Comparison of ENCODE assay signal across 24 cellular contexts in the genomic region with DNA sequence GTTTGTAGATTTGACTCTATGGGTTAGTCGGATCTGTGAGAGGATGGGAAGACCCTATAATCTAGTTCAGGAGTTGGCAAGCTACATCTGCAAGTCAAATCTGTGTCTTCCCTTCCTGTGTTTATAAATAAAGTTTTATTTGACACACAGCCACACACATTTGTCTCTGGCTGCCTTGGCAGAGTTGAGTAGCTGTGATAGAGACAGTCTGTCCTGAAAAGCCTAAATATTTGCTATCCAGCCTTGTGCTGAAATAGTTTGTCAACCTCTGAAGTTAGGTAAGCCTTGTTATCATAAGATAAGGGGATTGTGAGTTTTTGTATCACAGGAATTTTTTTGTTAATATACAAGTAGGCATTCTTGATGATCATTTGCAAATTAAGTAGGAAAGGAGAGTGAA.
DNase-seq lines count a peak whose midpoint lies in the region; FAIRE-seq and TF ChIP-seq lines count a peak whose summit lies in the region.
"Had no signal": no experiment of that assay in that cellular context is flagged by ENCODE, and none has a peak within 500 bp of the region (broad histone marks: within the 10 kb centered on the region; RNA-seq: fewer than 3 reads in every experiment).

No MANE protein-coding gene starts in this region.

- H3K36me3 ChIP-seq in hepatocyte (replicated peaks; ENCODE audit: insufficient read depth, low read depth) (no peaks in the 10 kb centered on the region), rectal smooth muscle tissue (ENCODE audit: control insufficient read depth, insufficient read depth, low read length) (no peaks in the 10 kb centered on the region)
- H3K36me3 ChIP-seq: BLaER1 treated with 17β-estradiol and CSF1 and Interleukin-3, amounts not matched to agents 10 nM and 100 nM; esophagus squamous epithelium had no signal

- H3K79me2 ChIP-seq in hepatocyte: peaks cover 23% of the 10 kb centered on the region

- no peaks in the 10 kb centered on the region for H3K9me3 ChIP-seq in hepatocyte (ENCODE audit: low read depth)
- H3K9me3 ChIP-seq: BLaER1 treated with 17β-estradiol and CSF1 and Interleukin-3, amounts not matched to agents 10 nM and 100 nM; esophagus squamous epithelium had no signal

- peak; percentile 80 for FAIRE-seq in D721Med (lab: Jason Lieb, UNC)
- FAIRE-seq: endometrium had no signal

- TF ChIP-seq CTCF in D721Med (IDR thresholded peaks at IDR 0.05; ENCODE audit: insufficient read depth, missing control alignments) (no peak), hepatocyte (IDR thresholded peaks at IDR 0.05; ENCODE audit: poor library complexity) (no peak)

- H3K4me2 ChIP-seq in hepatocyte: peak overlapping the region; percentile 59
- H3K4me2 ChIP-seq: BLaER1 treated with 17β-estradiol and CSF1 and Interleukin-3, amounts not matched to agents 10 nM and 100 nM had no signal

- no peak overlapping the region for H2AFZ ChIP-seq in hepatocyte

- peak overlapping the region; percentile 50 for H3K27ac ChIP-seq in hepatocyte
- H3K27ac ChIP-seq in rectal smooth muscle tissue (ENCODE audit: low read depth, low read length): peak overlapping the region; percentile 62
- H3K27ac ChIP-seq: BLaER1 treated with 17β-estradiol and CSF1 and Interleukin-3, amounts not matched to agents 10 nM and 100 nM had no signal

- H3K4me3 ChIP-seq in hepatocyte: no peak overlapping the region
- H3K4me3 ChIP-seq in rectal smooth muscle tissue (ENCODE audit: low read length): no peak overlapping the region
- H3K4me3 ChIP-seq: BLaER1 treated with 17β-estradiol and CSF1 and Interleukin-3, amounts not matched to agents 10 nM and 100 nM; esophagus squamous epithelium; smooth muscle cell had no signal

- no peaks in the 10 kb centered on the region for H3K9me2 ChIP-seq in hepatocyte (replicated peaks; ENCODE audit: insufficient read depth)

- DNase-seq in D721Med (ENCODE audit: insufficient read length, low spot score) (no peak), NCI-H69 (lab: John Stamatoyannopoulos, UW) (peak; percentile 57), hepatocyte (ENCODE audit: low spot score) (no peak), SKM-1 treated with dmso at 0.1 percent for 144 hours (lab: John Stamatoyannopoulos, UW; ENCODE audit: unreplicated experiment) (no peak), SK-N-DZ (ENCODE audit: low spot score) (no peak), amygdala (lab: John Stamatoyannopoulos, UW) (no peak)
- DNase-seq: activated CD4-positive, alpha-beta T cell treated with anti-CD3 and anti-CD28 coated beads for 4 hours; activated gamma-delta T cell treated with Interleukin-2 at 50 U/mL for 16 hours; activated T-cell treated with anti-CD3 and anti-CD28 coated beads, Interleukin-2, amount 50 U/mL, for 4 hours; dermis blood vessel endothelial cell; DND-41; esophagus squamous epithelium; foreskin melanocyte; HFFc6; left cardiac atrium; mesenchymal stem cell; naive B cell; NCI-H187 treated with DMSO at 0.1 percent for 48 hours; Right ventricle myocardium superior; stimulated activated CD4-positive, alpha-beta T cell treated with anti-CD3 and anti-CD28 coated beads, Interleukin-2, amount 100 ng/mL, for 24 hours had no signal

- H3K27me3 ChIP-seq in hepatocyte: no peaks in the 10 kb centered on the region
- H3K27me3 ChIP-seq in rectal smooth muscle tissue (ENCODE audit: control insufficient read depth, insufficient read depth, low read length): no peaks in the 10 kb centered on the region
- H3K27me3 ChIP-seq: BLaER1 treated with 17β-estradiol and CSF1 and Interleukin-3, amounts not matched to agents 10 nM and 100 nM; esophagus squamous epithelium had no signal

- 86% methylated on average over 1 of the region's 1 CpG for WGBS in hepatocyte (ENCODE audit: low lambda C conversion rate, missing lambda C conversion rate)

- peaks cover 8% of the 10 kb centered on the region for H3K4me1 ChIP-seq in hepatocyte (ENCODE audit: insufficient read depth)
- peaks cover 20% of the 10 kb centered on the region for H3K4me1 ChIP-seq in rectal smooth muscle tissue (ENCODE audit: control insufficient read depth, insufficient read depth, low read length)
- H3K4me1 ChIP-seq: BLaER1 treated with 17β-estradiol and CSF1 and Interleukin-3, amounts not matched to agents 10 nM and 100 nM had no signal

- no peaks in the 10 kb centered on the region for H4K20me1 ChIP-seq in hepatocyte (ENCODE audit: insufficient read depth, poor library complexity, severe bottlenecking)
- H4K20me1 ChIP-seq: BLaER1 treated with 17β-estradiol and CSF1 and Interleukin-3, amounts not matched to agents 10 nM and 100 nM had no signal

- no peak overlapping the region for H3K9ac ChIP-seq in rectal smooth muscle tissue (ENCODE audit: low read length)
- H3K9ac ChIP-seq: BLaER1 treated with 17β-estradiol and CSF1 and Interleukin-3, amounts not matched to agents 10 nM and 100 nM had no signal
